Comparison of ENCODE assay signal across 17 cellular contexts in genomic region chr2:203551653-203552250, GRCh38. TPM values are rescaled to one million over a fixed set of nuclear protein-coding genes. Genes with fewer than 3 reads are reported as not detected.
DNase-seq lines count a peak whose midpoint lies in the region; ATAC-seq and TF ChIP-seq lines count a peak whose summit lies in the region.
"Had no signal": no experiment of that assay in that cellular context is flagged by ENCODE, and none has a peak within 500 bp of the region (broad histone marks: within the 10 kb centered on the region; RNA-seq: fewer than 3 reads in every experiment).

No MANE protein-coding gene starts in this region.

- H3K4me1 ChIP-seq in Caco-2 (peaks cover 26% of the 10 kb centered on the region), stomach (no peaks in the 10 kb centered on the region)
- H3K4me1 ChIP-seq: parathyroid adenoma, SJCRH30 had no signal

- no peak for TF ChIP-seq EP300 in stomach (IDR thresholded peaks at IDR 0.05)

- H3K27me3 Mint-ChIP-seq in Caco-2 (ENCODE audit: insufficient read depth, unreplicated experiment), result no peaks in the 10 kb centered on the region
- no peaks in the 10 kb centered on the region for H3K27me3 Mint-ChIP-seq in nephron progenitor cell (ENCODE audit: low read depth, poor library complexity)
- H3K27me3 Mint-ChIP-seq in T-cell, result peaks cover 0 to 3% of the 10 kb centered on the region in 2 donors
- peaks cover 10% of the 10 kb centered on the region for H3K27me3 Mint-ChIP-seq in activated naive CD4-positive, alpha-beta T cell treated with anti-CD3 and anti-CD28 coated beads, Interleukin-2, amount 10 ng/mL, durations not matched to agents 7 days and 5 days

- peak; percentile 87 to 95 for DNase-seq in Caco-2
- peak; percentile 49 for DNase-seq in NCI-H226
- DNase-seq in epithelial cell of esophagus (ENCODE audit: low read depth), result peak; percentile 73
- no peak for DNase-seq in nephron progenitor cell
- DNase-seq in stomach, result no peak
- DNase-seq in T-cell, result no peak
- DNase-seq in NCI-H146 (lab: John Stamatoyannopoulos, UW), result no peak
- DNase-seq in activated naive CD4-positive, alpha-beta T cell treated with anti-CD3 and anti-CD28 coated beads, Interleukin-2, amount 10 ng/mL, durations not matched to agents 7 days and 5 days, result no peak
- DNase-seq: activated CD8-positive, alpha-beta memory T cell treated with anti-CD3 and anti-CD28 coated beads, Interleukin-2, amount 10 ng/mL, durations not matched to agents 7 days and 5 days; activated naive CD4-positive, alpha-beta T cell; DMS79; NCI-H187; NCI-H82; SJCRH30; stimulated activated CD4-positive, alpha-beta T cell treated with anti-CD3 and anti-CD28 coated beads, Interleukin-1b, Interleukin-23, amount 100 ng/mL, for 48 hours had no signal

- H3K36me3 Mint-ChIP-seq in Caco-2 (ENCODE audit: insufficient read depth, unreplicated experiment), result no peaks in the 10 kb centered on the region
- no peaks in the 10 kb centered on the region for H3K36me3 Mint-ChIP-seq in nephron progenitor cell (ENCODE audit: low read depth)
- no peaks in the 10 kb centered on the region for H3K36me3 Mint-ChIP-seq in T-cell
- H3K36me3 Mint-ChIP-seq in activated naive CD4-positive, alpha-beta T cell treated with anti-CD3 and anti-CD28 coated beads, Interleukin-2, amount 10 ng/mL, durations not matched to agents 7 days and 5 days, result no peaks in the 10 kb centered on the region
- H3K36me3 Mint-ChIP-seq: activated CD8-positive, alpha-beta memory T cell treated with anti-CD3 and anti-CD28 coated beads, Interleukin-2, amount 10 ng/mL, durations not matched to agents 7 days and 5 days had no signal

- TF ChIP-seq CTCF in Caco-2 (IDR thresholded peaks at IDR 0.05; ENCODE audit: insufficient read depth in 1 of 2, low read depth in 1 of 2, low read length in 1 of 2, severe bottlenecking in 1 of 2, unreplicated experiment in 1 of 2), result no peak
- TF ChIP-seq CTCF in epithelial cell of esophagus (IDR thresholded peaks at IDR 0.05; ENCODE audit: insufficient read depth, low read depth, low read length, missing control alignments), result no peak
- TF ChIP-seq CTCF in nephron progenitor cell (IDR thresholded peaks at IDR 0.05), result no peak
- TF ChIP-seq CTCF in stomach (IDR thresholded peaks at IDR 0.05), result no peak

- H3K4me3 Mint-ChIP-seq in Caco-2 (ENCODE audit: unreplicated experiment), result peak overlapping the region; percentile 57
- no peak overlapping the region for H3K4me3 Mint-ChIP-seq in nephron progenitor cell
- no peak overlapping the region for H3K4me3 Mint-ChIP-seq in T-cell
- no peak overlapping the region for H3K4me3 Mint-ChIP-seq in activated naive CD4-positive, alpha-beta T cell treated with anti-CD3 and anti-CD28 coated beads, Interleukin-2, amount 10 ng/mL, durations not matched to agents 7 days and 5 days
- H3K4me3 Mint-ChIP-seq: activated CD8-positive, alpha-beta memory T cell treated with anti-CD3 and anti-CD28 coated beads, Interleukin-2, amount 10 ng/mL, durations not matched to agents 7 days and 5 days; B cell had no signal

- CTCF ChIA-PET in Caco-2 (lab: Charles Lee), result interaction anchor here (0.6 kb wide), 1 partner anchor 89 kb away, joined by 3 read pairs; no protein-coding TSS in a partner anchor
- CTCF ChIA-PET in T-cell (lab: Charles Lee), result no interaction called here
- CTCF ChIA-PET in activated naive CD4-positive, alpha-beta T cell treated with anti-CD3 and anti-CD28 coated beads, Interleukin-2, amount 10 ng/mL, durations not matched to agents 7 days and 5 days (lab: Charles Lee), result no interaction called here

- 59 to 79% (median 71%) methylated on average over 4 of the region's 4 CpGs for WGBS in stomach, 5 donors

- no peaks in the 10 kb centered on the region for H3K27me3 ChIP-seq in Caco-2 (replicated peaks; ENCODE audit: control insufficient read depth, insufficient read depth, low read length)
- H3K27me3 ChIP-seq in stomach, result no peaks in the 10 kb centered on the region
- H3K27me3 ChIP-seq: SJCRH30 had no signal

- ATAC-seq in T-cell (replicated peaks in 1 of 4), result no peak
- ATAC-seq: activated CD8-positive, alpha-beta memory T cell treated with anti-CD3 and anti-CD28 coated beads, Interleukin-2, amount 10 ng/mL, durations not matched to agents 7 days and 5 days had no signal

- H3K9me3 Mint-ChIP-seq in Caco-2 (ENCODE audit: unreplicated experiment) (peaks cover 7% of the 10 kb centered on the region), nephron progenitor cell (no peaks in the 10 kb centered on the region), T-cell (no peaks in the 10 kb centered on the region)
- H3K9me3 Mint-ChIP-seq in activated naive CD4-positive, alpha-beta T cell treated with anti-CD3 and anti-CD28 coated beads, Interleukin-2, amount 10 ng/mL, durations not matched to agents 7 days and 5 days, result no peaks in the 10 kb centered on the region

- H3K4me1 Mint-ChIP-seq in Caco-2 (ENCODE audit: low read depth, unreplicated experiment) (peaks cover 22% of the 10 kb centered on the region), nephron progenitor cell (peaks cover 31% of the 10 kb centered on the region), T-cell (peaks cover 7 to 9% (median 8%) of the 10 kb centered on the region in 3 donors)
- peaks cover 9% of the 10 kb centered on the region for H3K4me1 Mint-ChIP-seq in activated naive CD4-positive, alpha-beta T cell treated with anti-CD3 and anti-CD28 coated beads, Interleukin-2, amount 10 ng/mL, durations not matched to agents 7 days and 5 days
- H3K4me1 Mint-ChIP-seq: B cell had no signal

- H3K36me3 ChIP-seq in Caco-2 (ENCODE audit: control insufficient read depth, insufficient read depth, low read length) (no peaks in the 10 kb centered on the region), stomach (no peaks in the 10 kb centered on the region)
- H3K36me3 ChIP-seq: SJCRH30 had no signal

- intact Hi-C loops in Caco-2 (cut with micrococcal nuclease; ENCODE audit: unreplicated experiment) (loop anchor here (1.0 to 5.0 kb wide), 3 partner anchors 16 to 231 kb away; partner anchors contain the start of gene RAPH1), stomach (cut with DNase I; ENCODE audit: low total_unique reads) (no loop called here)

- H3K27ac ChIP-seq in stomach, result no peak overlapping the region
- H3K27ac ChIP-seq: parathyroid adenoma, SJCRH30 had no signal

- H3K4me3 ChIP-seq in Caco-2 (ENCODE audit: low read depth, low read length) (no peak overlapping the region), epithelial cell of esophagus (ENCODE audit: low read length) (no peak overlapping the region), stomach (no peak overlapping the region)
- H3K4me3 ChIP-seq: SJCRH30 had no signal

- BruUV-seq in Caco-2 (replicated peaks; lab: Mats Ljungman, UMichigan), result TSS peak; percentile 64

- H3K9me3 ChIP-seq in Caco-2 (no peaks in the 10 kb centered on the region), stomach (no peaks in the 10 kb centered on the region)
- H3K9me3 ChIP-seq: SJCRH30 had no signal

- TF ChIP-seq POLR2A in stomach (IDR thresholded peaks at IDR 0.05), result no peak

- H3K27ac Mint-ChIP-seq in Caco-2 (ENCODE audit: unreplicated experiment) (peak overlapping the region; percentile 55), nephron progenitor cell (peak overlapping the region; percentile 8), T-cell (no peak overlapping the region)
- H3K27ac Mint-ChIP-seq in activated naive CD4-positive, alpha-beta T cell treated with anti-CD3 and anti-CD28 coated beads, Interleukin-2, amount 10 ng/mL, durations not matched to agents 7 days and 5 days, result no peak overlapping the region
- H3K27ac Mint-ChIP-seq: activated CD8-positive, alpha-beta memory T cell treated with anti-CD3 and anti-CD28 coated beads, Interleukin-2, amount 10 ng/mL, durations not matched to agents 7 days and 5 days; B cell had no signal

- POLR2A ChIA-PET in Caco-2 (lab: Charles Lee) (interaction anchor here (0.7 kb wide), 1 partner anchor 246 kb away, joined by 3 read pairs; no protein-coding TSS in a partner anchor), T-cell (lab: Charles Lee) (interaction anchor here in 1 of 2 donors (0.7 kb wide), 1 partner anchor 303 kb away, joined by 3 read pairs; no protein-coding TSS in a partner anchor)

RNA-seq across cellular contexts. Expression of gene RAPH1, which starts 16.7 kb away (rescaled TPM):
- total RNA-seq in Caco-2 (2022) (109 and 114 TPM in 2 replicates), stomach (1,000 to 10,000 TPM in 1 of 5 donors, 100 to 1,000 TPM in 1, 10 to 100 TPM in 2, 1 to 10 TPM in 1; 4.7 to 1,062 (median 44.6) TPM), T-cell (1 to 10 TPM; 1.4 to 4.4 (median 2.8) TPM)
- polyA plus RNA-seq in stomach, result 1 to 10 TPM; 2.5 to 3.7 (median 3.5) TPM
- total RNA-seq: B cell had no signal

Comparison
In these comparisons a context has a peak if more than half of its experiments do, and no peak if none do; other contexts are left out.
1. DNase-seq: peak in Caco-2 (2 of 2), NCI-H226 (single experiment) and epithelial cell of esophagus (single experiment); none in nephron progenitor cell (single experiment), stomach (single experiment), T-cell (0 of 34), NCI-H146 (single experiment) and activated naive CD4-positive, alpha-beta T cell treated with anti-CD3 and anti-CD28 coated beads, Interleukin-2, amount 10 ng/mL, durations not matched to agents 7 days and 5 days (single experiment).
2. H3K27ac Mint-ChIP-seq: peak in Caco-2 (single experiment) and nephron progenitor cell (single experiment); none in T-cell (0 of 2) and activated naive CD4-positive, alpha-beta T cell treated with anti-CD3 and anti-CD28 coated beads, Interleukin-2, amount 10 ng/mL, durations not matched to agents 7 days and 5 days (single experiment).